ENCODE assay signal across 8 cellular contexts in the genomic region with DNA sequence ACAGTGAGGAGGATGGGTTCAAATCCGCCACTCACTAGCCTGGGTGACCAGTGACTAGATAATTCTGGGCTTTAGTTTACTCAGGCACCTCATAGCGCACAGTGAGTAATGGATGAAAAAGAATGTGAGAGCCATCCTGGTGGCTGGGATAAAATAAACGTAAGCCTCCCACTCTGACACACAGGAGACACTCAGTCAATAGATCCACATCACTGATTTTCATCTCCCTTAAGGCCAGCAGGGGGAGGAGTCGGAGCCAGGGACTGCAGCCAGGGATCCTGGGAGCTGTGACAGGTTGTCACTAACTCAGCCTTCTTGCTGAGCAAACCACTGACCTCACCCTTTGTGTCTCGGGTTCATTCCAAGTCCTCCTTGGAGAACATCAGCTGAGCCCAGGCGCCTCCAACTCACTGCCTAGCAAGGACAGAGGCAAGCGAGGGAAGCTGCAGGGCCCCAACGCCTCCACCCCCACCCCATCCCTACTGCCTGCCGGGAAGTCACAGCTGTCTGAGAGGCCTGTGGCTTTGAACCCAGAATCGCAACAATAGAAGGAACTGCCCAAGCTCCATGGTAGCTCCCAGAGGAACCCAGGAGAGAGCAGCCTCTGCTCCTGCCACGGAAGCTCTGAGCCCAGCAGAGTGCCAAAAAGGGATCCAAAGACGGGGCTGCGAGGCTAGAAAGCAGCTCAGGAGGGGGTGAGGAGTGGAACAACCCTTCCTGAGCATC. TPM values are rescaled to one million over a fixed set of nuclear protein-coding genes. Genes with fewer than 3 reads are reported as not detected.
DNase-seq lines count a peak whose midpoint lies in the region; ATAC-seq and TF ChIP-seq lines count a peak whose summit lies in the region.

No MANE protein-coding gene starts in this region.

- H3K27me3 Mint-ChIP-seq in progenitor cell of endocrine pancreas: no peaks in the 10 kb centered on the region

- H3K4me1 ChIP-seq in left ventricle myocardium inferior: peaks cover 100% of the 10 kb centered on the region

- H3K36me3 ChIP-seq in left ventricle myocardium inferior: no peaks in the 10 kb centered on the region

- peak overlapping the region; percentile 96 for H3K27ac ChIP-seq in left ventricle myocardium inferior (replicated peaks)

- DNase-seq in G401 (ENCODE audit: low spot score): peak; percentile 81
- DNase-seq in NCI-H2029 treated with DMSO at 0.1 percent for 48 hours (lab: John Stamatoyannopoulos, UW): peak; percentile 80
- DNase-seq in amniotic stem cell (lab: John Stamatoyannopoulos, UW): peak; percentile 88
- DNase-seq in left ventricle myocardium inferior: peak; percentile 86
- no peak for DNase-seq in progenitor cell of endocrine pancreas (ENCODE audit: low spot score, unreplicated experiment)

- no peaks in the 10 kb centered on the region for H3K36me3 Mint-ChIP-seq in progenitor cell of endocrine pancreas (ENCODE audit: insufficient read depth)

- no peaks in the 10 kb centered on the region for H3K9me3 Mint-ChIP-seq in progenitor cell of endocrine pancreas (ENCODE audit: low read depth)

- ATAC-seq in GM21786 (IDR thresholded peaks at IDR 0.05; ENCODE audit: unreplicated experiment): no peak
- no peak for ATAC-seq in GM21529 (IDR thresholded peaks at IDR 0.05; ENCODE audit: unreplicated experiment)
- ATAC-seq in GM18498 (IDR thresholded peaks at IDR 0.05; ENCODE audit: unreplicated experiment): no peak

- peak overlapping the region; percentile 46 for H3K4me3 ChIP-seq in left ventricle myocardium inferior

- no peaks in the 10 kb centered on the region for H3K27me3 ChIP-seq in left ventricle myocardium inferior (ENCODE audit: low read depth)

- in situ Hi-C loops in G401 (cut with HindIII; ENCODE audit: low sequenced_read_pairs): no loop called here

- peak; percentile 61 for TF ChIP-seq CTCF in left ventricle myocardium inferior (IDR thresholded peaks at IDR 0.05; ENCODE audit: borderline replicate concordance)
- TF ChIP-seq CTCF in progenitor cell of endocrine pancreas (IDR thresholded peaks at IDR 0.05; ENCODE audit: unreplicated experiment): peak; percentile 37

- H3K4me1 Mint-ChIP-seq in progenitor cell of endocrine pancreas (ENCODE audit: low read depth): peaks cover 58% of the 10 kb centered on the region

- no peak overlapping the region for H3K4me3 Mint-ChIP-seq in progenitor cell of endocrine pancreas (ENCODE audit: low read depth)

- peak overlapping the region; percentile 88 for H3K27ac Mint-ChIP-seq in progenitor cell of endocrine pancreas

- no peaks in the 10 kb centered on the region for H3K9me3 ChIP-seq in left ventricle myocardium inferior (replicated peaks)

- intact Hi-C loops in left ventricle myocardium inferior (cut with micrococcal nuclease): no loop called here

RNA-seq across cellular contexts. Expression of a gene that starts 30.7 kb away (rescaled TPM):
- total RNA-seq in G401 (2014; rRNA removed; shearing (Covaris generic)): 18.8 and 24.5 TPM in 2 replicates
- 59.8 TPM for total RNA-seq in left ventricle myocardium inferior
- total RNA-seq in progenitor cell of endocrine pancreas: 71.4 and 71.8 TPM in 2 replicates

RNA-seq across cellular contexts. Expression of a gene that starts 33.9 kb away (rescaled TPM):
- 6,017 and 6,466 TPM in 2 replicates for total RNA-seq in G401 (2014; rRNA removed; shearing (Covaris generic))
- total RNA-seq in left ventricle myocardium inferior (712 TPM), progenitor cell of endocrine pancreas (2,127 and 2,195 TPM in 2 replicates)

RNA-seq across cellular contexts. Expression of a gene that starts 40.3 kb away (rescaled TPM):
- 65.2 and 79.0 TPM in 2 replicates for total RNA-seq in G401 (2014; rRNA removed; shearing (Covaris generic))
- 36.0 TPM for total RNA-seq in left ventricle myocardium inferior
- 117 and 131 TPM in 2 replicates for total RNA-seq in progenitor cell of endocrine pancreas

RNA-seq across cellular contexts. Expression of a gene that starts 56.9 kb away (rescaled TPM):
- not detected in 2 replicates for total RNA-seq in G401 (2014; rRNA removed; shearing (Covaris generic))
- total RNA-seq in left ventricle myocardium inferior (22,484 TPM), progenitor cell of endocrine pancreas (8,238 and 8,322 TPM in 2 replicates)

RNA-seq across cellular contexts. Expression of a gene that starts 58.2 kb away (rescaled TPM):
- not detected in 2 replicates for total RNA-seq in G401 (2014; rRNA removed; shearing (Covaris generic))
- total RNA-seq in left ventricle myocardium inferior (2,088 TPM), progenitor cell of endocrine pancreas (6,474 and 7,038 TPM in 2 replicates)
